Comparison of ENCODE assay signal across 8 cellular contexts in the genomic region with DNA sequence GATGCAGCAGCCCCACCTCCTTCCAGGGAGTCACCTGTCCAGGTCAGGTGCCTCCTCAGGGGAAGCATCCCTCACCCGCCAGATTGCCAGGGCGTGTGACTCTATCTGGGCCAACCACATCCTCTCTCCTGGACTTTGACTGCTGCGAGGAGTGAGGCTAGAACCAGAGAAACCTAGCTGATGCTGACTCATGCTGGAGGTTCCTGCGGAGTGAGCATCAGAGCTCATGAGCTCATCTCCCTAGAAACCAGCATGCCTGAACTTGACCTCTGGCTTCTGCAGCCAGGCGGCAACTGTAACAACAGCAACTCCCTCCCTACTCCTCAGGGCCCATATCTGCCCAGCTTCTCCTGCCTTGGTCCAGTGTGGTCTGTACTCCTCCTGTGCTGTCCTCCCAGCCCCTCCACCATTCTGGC. TPM values are rescaled to one million over a fixed set of nuclear protein-coding genes. Genes with fewer than 3 reads are reported as not detected.
DNase-seq lines count a peak whose midpoint lies in the region; ATAC-seq, FAIRE-seq and TF ChIP-seq lines count a peak whose summit lies in the region.

No MANE protein-coding gene starts in this region.

- ATAC-seq in GM19467 (IDR thresholded peaks at IDR 0.05; ENCODE audit: unreplicated experiment) (peak; percentile 69), HG03558 (IDR thresholded peaks at IDR 0.05; ENCODE audit: extremely low read depth, unreplicated experiment) (peak; percentile 80)

- in situ Hi-C loops in Caki2 (cut with HindIII; ENCODE audit: low pct_unique_long_range_greater_than_20kb, low sequenced_read_pairs): no loop called here

- no peak overlapping the region for H3K27ac ChIP-seq in right atrium auricular region

- no peaks in the 10 kb centered on the region for H3K36me3 ChIP-seq in right atrium auricular region

- no peaks in the 10 kb centered on the region for H3K9me3 ChIP-seq in right atrium auricular region

- H3K4me3 ChIP-seq in right atrium auricular region: no peak overlapping the region

- H3K4me1 ChIP-seq in right atrium auricular region: no peaks in the 10 kb centered on the region

- peak; percentile 94 for FAIRE-seq in RCC 7860 (lab: Jason Lieb, UNC)

- no peaks in the 10 kb centered on the region for H3K27me3 ChIP-seq in right atrium auricular region

- no peak for TF ChIP-seq CTCF in right atrium auricular region (IDR thresholded peaks at IDR 0.05)

- DNase-seq in Caki2 (ENCODE audit: low read depth) (peak; percentile 99), RCC 7860 (ENCODE audit: low spot score) (peak; percentile 99), right atrium auricular region (ENCODE audit: low spot score) (peak; percentile 71), NAMALWA (ENCODE audit: low spot score) (no peak)
- peak; percentile 80 for DNase-seq in activated effector memory CD4-positive, alpha-beta T cell treated with anti-CD3 and anti-CD28 coated beads, Interleukin-2, amount 50 U/mL, for 16 hours
- peak; percentile 72 for DNase-seq in stimulated activated CD4-positive, alpha-beta T cell treated with anti-CD3 and anti-CD28 coated beads, Interleukin-1b, Interleukin-23, amount 100 ng/mL, for 48 hours

RNA-seq across cellular contexts. Expression of gene NT5DC4, which starts 28.3 kb away (rescaled TPM):
- total RNA-seq in Caki2 (2014; rRNA removed; shearing (Covaris generic); ENCODE audit: low replicate concordance): not detected in 2 replicates
- total RNA-seq in right atrium auricular region: not detected

RNA-seq across cellular contexts. Expression of gene SLC20A1, which starts 46.8 kb away (rescaled TPM):
- 79.6 and 85.8 TPM in 2 replicates for total RNA-seq in Caki2 (2014; rRNA removed; shearing (Covaris generic); ENCODE audit: low replicate concordance)
- total RNA-seq in right atrium auricular region: 10 to 100 TPM; 16.8 to 19.7 TPM
